Comparison of ENCODE assay signal across 9 cellular contexts in the genomic region with DNA sequence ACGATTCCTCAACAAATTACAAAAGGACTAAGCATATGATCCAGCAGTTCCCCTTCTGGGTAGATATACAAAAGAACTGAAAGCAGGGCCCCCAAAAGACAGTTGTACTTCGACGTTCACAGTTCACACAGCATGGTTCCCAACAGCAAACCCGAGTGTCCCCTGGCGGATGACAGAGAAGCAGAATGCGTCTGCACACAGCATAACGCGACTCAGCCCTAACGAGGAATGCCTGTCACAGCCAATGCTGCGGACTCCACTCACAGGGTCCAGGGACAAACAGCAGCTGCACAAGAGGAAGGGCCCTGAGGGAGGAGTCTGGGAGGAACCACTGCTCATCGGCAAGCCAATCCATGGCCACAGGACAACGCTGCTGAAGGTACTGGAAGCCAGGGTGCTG.
A peak's percentile ranks its signal among the peaks of the same experiment; 100 is the strongest.
DNase-seq lines count a peak whose midpoint lies in the region; ATAC-seq and TF ChIP-seq lines count a peak whose summit lies in the region.
"Had no signal": no experiment of that assay in that cellular context is flagged by ENCODE, and none has a peak within 500 bp of the region (broad histone marks: within the 10 kb centered on the region; RNA-seq: fewer than 3 reads in every experiment).

No MANE protein-coding gene starts in this region.

- peak overlapping the region; percentile 48; the same call in 1 of the 2 replicates for H3K27ac ChIP-seq in Panc1 (ENCODE audit: low read length)

- TF ChIP-seq CTCF in GM12875 (IDR thresholded peaks at IDR 0.05; ENCODE audit: borderline replicate concordance, insufficient read depth, low read depth, low read length), result peak; percentile 25; the same call in 1 of the 2 replicates
- TF ChIP-seq CTCF in Panc1 (IDR thresholded peaks at IDR 0.05), result no peak

- POLR2A ChIA-PET in Panc1 (lab: Charles Lee) (no interaction called here), HEK293T (lab: Yijun Ruan, JAX) (no interaction called here)

- no peak for DNase-seq in Panc1 (ENCODE audit: low read depth, low spot score)
- peak; percentile 26 to 38 for DNase-seq in erythroblast (lab: John Stamatoyannopoulos, UW)
- peak; percentile 36 for DNase-seq in occipital lobe (lab: John Stamatoyannopoulos, UW)
- no peak for DNase-seq in A172 (ENCODE audit: low spot score)
- DNase-seq in HEK293T (ENCODE audit: extremely low spot score), result no peak
- DNase-seq in activated gamma-delta T cell treated with Interleukin-2 at 50 U/mL for 16 hours, result no peak
- DNase-seq: NCI-H2081 had no signal

- no peaks in the 10 kb centered on the region for H3K9me3 ChIP-seq in Panc1 (ENCODE audit: control insufficient read depth, insufficient read depth, low read depth, low read length)

- intact Hi-C loops in Panc1 (cut with micrococcal nuclease; ENCODE audit: unreplicated experiment), result no loop called here

- no peaks in the 10 kb centered on the region for H3K27me3 ChIP-seq in Panc1 (ENCODE audit: control insufficient read depth, insufficient read depth, low read length)

- H3K4me1 ChIP-seq in Panc1 (ENCODE audit: control insufficient read depth, insufficient read depth, low read length), result peaks cover 70% of the 10 kb centered on the region

- H3K4me3 ChIP-seq in GM12875 (ENCODE audit: low read depth, low read length), result no peak overlapping the region
- H3K4me3 ChIP-seq in Panc1 (ENCODE audit: low read depth in 2 of 2, low read length in 2 of 2), result no peak overlapping the region

- BruUV-seq in Panc1 (replicated peaks; lab: Mats Ljungman, UMichigan), result no TSS peak

- no peaks in the 10 kb centered on the region; the same call in 1 of the 2 replicates for H3K36me3 ChIP-seq in Panc1 (ENCODE audit: control insufficient read depth, insufficient read depth, low read length)

- in situ Hi-C loops in Panc1 (cut with HindIII; ENCODE audit: low pct_unique_long_range_greater_than_20kb, low sequenced_read_pairs), result no loop called here

- TF ChIP-seq POLR2A in erythroblast (IDR thresholded peaks at IDR 0.05; ENCODE audit: low read length), result no peak

- ATAC-seq in Panc1 (peak; percentile 54), HG02852 (IDR thresholded peaks at IDR 0.05; ENCODE audit: unreplicated experiment) (no peak)

- CTCF ChIA-PET in Panc1 (lab: Charles Lee), result no interaction called here
- CTCF ChIA-PET in HEK293T (lab: Yijun Ruan, JAX), result no interaction called here

TF ChIP-seq in HEK293T, 16 proteins besides CTCF, POLR2A, EP300 and RAD21:
- TF ChIP-seq LEF1 (IDR thresholded peaks at IDR 0.05; ENCODE audit: borderline replicate concordance), result no peak
- no peak for TF ChIP-seq L3MBTL2 (conservative IDR thresholded peaks at IDR 0.05)
- TF ChIP-seq CTBP1 (IDR thresholded peaks at IDR 0.05; ENCODE audit: borderline replicate concordance), result no peak

Comparison
In these comparisons a context has a peak if more than half of its experiments do, and no peak if none do; other contexts are left out.
1. DNase-seq: peak in erythroblast (2 of 2) and occipital lobe (single experiment); none in Panc1 (single experiment), A172 (single experiment), HEK293T (single experiment) and activated gamma-delta T cell treated with Interleukin-2 at 50 U/mL for 16 hours (single experiment).